ENCODE assay signal across 1 cellular context in the genomic region with DNA sequence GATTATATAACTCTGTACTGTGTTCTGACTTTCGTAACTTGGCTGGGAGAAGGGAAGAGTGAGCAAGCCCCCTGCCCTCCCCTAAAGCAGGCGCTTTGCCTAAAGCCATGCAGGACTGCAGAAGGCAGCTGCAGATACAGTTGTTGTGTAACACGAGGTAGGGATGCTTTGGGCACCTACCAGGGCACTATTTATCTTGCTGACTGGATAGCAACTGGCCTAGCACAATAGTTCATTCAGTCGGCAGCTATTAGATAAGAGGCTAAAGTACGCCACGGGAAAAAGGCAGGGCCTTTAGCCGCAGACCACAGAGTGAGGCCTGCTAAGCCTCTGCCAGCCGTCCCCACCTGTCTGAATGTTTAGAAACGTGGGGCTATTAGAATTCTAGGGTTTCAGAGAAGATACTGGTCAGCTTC.
TF ChIP-seq lines count a peak whose summit lies in the region.

No MANE protein-coding gene starts in this region.

TF ChIP-seq in HepG2, 621 proteins besides CTCF, POLR2A, EP300 and RAD21 (continued from another document and continues in another):
- TF ChIP-seq, protein P1, sequence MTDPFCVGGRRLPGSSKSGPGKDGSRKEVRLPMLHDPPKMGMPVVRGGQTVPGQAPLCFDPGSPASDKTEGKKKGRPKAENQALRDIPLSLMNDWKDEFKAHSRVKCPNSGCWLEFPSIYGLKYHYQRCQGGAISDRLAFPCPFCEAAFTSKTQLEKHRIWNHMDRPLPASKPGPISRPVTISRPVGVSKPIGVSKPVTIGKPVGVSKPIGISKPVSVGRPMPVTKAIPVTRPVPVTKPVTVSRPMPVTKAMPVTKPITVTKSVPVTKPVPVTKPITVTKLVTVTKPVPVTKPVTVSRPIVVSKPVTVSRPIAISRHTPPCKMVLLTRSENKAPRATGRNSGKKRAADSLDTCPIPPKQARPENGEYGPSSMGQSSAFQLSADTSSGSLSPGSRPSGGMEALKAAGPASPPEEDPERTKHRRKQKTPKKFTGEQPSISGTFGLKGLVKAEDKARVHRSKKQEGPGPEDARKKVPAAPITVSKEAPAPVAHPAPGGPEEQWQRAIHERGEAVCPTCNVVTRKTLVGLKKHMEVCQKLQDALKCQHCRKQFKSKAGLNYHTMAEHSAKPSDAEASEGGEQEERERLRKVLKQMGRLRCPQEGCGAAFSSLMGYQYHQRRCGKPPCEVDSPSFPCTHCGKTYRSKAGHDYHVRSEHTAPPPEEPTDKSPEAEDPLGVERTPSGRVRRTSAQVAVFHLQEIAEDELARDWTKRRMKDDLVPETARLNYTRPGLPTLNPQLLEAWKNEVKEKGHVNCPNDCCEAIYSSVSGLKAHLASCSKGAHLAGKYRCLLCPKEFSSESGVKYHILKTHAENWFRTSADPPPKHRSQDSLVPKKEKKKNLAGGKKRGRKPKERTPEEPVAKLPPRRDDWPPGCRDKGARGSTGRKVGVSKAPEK (CRISPR knock-in tag; IDR thresholded peaks at IDR 0.05; ENCODE audit: borderline replicate concordance): no peak
- TF ChIP-seq SYNCRIP (IDR thresholded peaks at IDR 0.05; ENCODE audit: insufficient read depth, low read depth, low read length): no peak
- TF ChIP-seq CENPX (CRISPR knock-in tag; IDR thresholded peaks at IDR 0.05): no peak
- TF ChIP-seq MAFK (conservative IDR thresholded peaks at IDR 0.05 in 1 of 2, IDR thresholded peaks at IDR 0.05 in 1 of 2; ENCODE audit: low read length in 2 of 2): peak; percentile 27 to 34; a peak in 3 of 4 replicates
- peak; percentile 43; the same call in 1 of the 2 replicates for TF ChIP-seq KDM4B (CRISPR knock-in tag; IDR thresholded peaks at IDR 0.05)
- TF ChIP-seq FOXA3 (CRISPR knock-in tag; IDR thresholded peaks at IDR 0.05): peak; percentile 79
- TF ChIP-seq, protein P2, sequence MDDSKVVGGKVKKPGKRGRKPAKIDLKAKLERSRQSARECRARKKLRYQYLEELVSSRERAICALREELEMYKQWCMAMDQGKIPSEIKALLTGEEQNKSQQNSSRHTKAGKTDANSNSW (CRISPR knock-in tag; IDR thresholded peaks at IDR 0.05; ENCODE audit: borderline replicate concordance): no peak
- TF ChIP-seq PHB2 (IDR thresholded peaks at IDR 0.05; ENCODE audit: partially characterized antibody): no peak
- no peak for TF ChIP-seq NR3C1 (CRISPR knock-in tag; IDR thresholded peaks at IDR 0.05)
- TF ChIP-seq WIZ (CRISPR knock-in tag; IDR thresholded peaks at IDR 0.05): no peak
- TF ChIP-seq, protein P3, sequence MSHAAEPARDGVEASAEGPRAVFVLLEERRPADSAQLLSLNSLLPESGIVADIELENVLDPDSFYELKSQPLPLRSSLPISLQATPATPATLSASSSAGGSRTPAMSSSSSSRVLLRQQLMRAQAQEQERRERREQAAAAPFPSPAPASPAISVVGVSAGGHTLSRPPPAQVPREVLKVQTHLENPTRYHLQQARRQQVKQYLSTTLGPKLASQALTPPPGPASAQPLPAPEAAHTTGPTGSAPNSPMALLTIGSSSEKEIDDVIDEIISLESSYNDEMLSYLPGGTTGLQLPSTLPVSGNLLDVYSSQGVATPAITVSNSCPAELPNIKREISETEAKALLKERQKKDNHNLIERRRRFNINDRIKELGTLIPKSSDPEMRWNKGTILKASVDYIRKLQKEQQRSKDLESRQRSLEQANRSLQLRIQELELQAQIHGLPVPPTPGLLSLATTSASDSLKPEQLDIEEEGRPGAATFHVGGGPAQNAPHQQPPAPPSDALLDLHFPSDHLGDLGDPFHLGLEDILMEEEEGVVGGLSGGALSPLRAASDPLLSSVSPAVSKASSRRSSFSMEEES (CRISPR knock-in tag; IDR thresholded peaks at IDR 0.05): peak; percentile 60; the same call in 1 of the 2 replicates
- TF ChIP-seq, protein P4, sequence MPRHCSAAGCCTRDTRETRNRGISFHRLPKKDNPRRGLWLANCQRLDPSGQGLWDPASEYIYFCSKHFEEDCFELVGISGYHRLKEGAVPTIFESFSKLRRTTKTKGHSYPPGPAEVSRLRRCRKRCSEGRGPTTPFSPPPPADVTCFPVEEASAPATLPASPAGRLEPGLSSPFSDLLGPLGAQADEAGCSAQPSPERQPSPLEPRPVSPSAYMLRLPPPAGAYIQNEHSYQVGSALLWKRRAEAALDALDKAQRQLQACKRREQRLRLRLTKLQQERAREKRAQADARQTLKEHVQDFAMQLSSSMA (CRISPR knock-in tag; IDR thresholded peaks at IDR 0.05): no peak
- TF ChIP-seq, protein P5, sequence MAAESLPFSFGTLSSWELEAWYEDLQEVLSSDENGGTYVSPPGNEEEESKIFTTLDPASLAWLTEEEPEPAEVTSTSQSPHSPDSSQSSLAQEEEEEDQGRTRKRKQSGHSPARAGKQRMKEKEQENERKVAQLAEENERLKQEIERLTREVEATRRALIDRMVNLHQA (CRISPR knock-in tag; IDR thresholded peaks at IDR 0.05): no peak
- no peak for TF ChIP-seq ZNF382 (CRISPR knock-in tag; IDR thresholded peaks at IDR 0.05; ENCODE audit: borderline replicate concordance)
- TF ChIP-seq HMGA1 (CRISPR knock-in tag; conservative IDR thresholded peaks at IDR 0.05): no peak
- TF ChIP-seq HDAC2 (CRISPR knock-in tag; IDR thresholded peaks at IDR 0.05): peak; percentile 96
- TF ChIP-seq ZNF619 (CRISPR knock-in tag; IDR thresholded peaks at IDR 0.05): no peak
- no peak for TF ChIP-seq NFIB (CRISPR knock-in tag; IDR thresholded peaks at IDR 0.05; ENCODE audit: borderline replicate concordance)
- TF ChIP-seq, protein P6, sequence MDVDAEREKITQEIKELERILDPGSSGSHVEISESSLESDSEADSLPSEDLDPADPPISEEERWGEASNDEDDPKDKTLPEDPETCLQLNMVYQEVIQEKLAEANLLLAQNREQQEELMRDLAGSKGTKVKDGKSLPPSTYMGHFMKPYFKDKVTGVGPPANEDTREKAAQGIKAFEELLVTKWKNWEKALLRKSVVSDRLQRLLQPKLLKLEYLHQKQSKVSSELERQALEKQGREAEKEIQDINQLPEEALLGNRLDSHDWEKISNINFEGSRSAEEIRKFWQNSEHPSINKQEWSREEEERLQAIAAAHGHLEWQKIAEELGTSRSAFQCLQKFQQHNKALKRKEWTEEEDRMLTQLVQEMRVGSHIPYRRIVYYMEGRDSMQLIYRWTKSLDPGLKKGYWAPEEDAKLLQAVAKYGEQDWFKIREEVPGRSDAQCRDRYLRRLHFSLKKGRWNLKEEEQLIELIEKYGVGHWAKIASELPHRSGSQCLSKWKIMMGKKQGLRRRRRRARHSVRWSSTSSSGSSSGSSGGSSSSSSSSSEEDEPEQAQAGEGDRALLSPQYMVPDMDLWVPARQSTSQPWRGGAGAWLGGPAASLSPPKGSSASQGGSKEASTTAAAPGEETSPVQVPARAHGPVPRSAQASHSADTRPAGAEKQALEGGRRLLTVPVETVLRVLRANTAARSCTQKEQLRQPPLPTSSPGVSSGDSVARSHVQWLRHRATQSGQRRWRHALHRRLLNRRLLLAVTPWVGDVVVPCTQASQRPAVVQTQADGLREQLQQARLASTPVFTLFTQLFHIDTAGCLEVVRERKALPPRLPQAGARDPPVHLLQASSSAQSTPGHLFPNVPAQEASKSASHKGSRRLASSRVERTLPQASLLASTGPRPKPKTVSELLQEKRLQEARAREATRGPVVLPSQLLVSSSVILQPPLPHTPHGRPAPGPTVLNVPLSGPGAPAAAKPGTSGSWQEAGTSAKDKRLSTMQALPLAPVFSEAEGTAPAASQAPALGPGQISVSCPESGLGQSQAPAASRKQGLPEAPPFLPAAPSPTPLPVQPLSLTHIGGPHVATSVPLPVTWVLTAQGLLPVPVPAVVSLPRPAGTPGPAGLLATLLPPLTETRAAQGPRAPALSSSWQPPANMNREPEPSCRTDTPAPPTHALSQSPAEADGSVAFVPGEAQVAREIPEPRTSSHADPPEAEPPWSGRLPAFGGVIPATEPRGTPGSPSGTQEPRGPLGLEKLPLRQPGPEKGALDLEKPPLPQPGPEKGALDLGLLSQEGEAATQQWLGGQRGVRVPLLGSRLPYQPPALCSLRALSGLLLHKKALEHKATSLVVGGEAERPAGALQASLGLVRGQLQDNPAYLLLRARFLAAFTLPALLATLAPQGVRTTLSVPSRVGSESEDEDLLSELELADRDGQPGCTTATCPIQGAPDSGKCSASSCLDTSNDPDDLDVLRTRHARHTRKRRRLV (CRISPR knock-in tag; IDR thresholded peaks at IDR 0.05): no peak
- TF ChIP-seq, protein P7, sequence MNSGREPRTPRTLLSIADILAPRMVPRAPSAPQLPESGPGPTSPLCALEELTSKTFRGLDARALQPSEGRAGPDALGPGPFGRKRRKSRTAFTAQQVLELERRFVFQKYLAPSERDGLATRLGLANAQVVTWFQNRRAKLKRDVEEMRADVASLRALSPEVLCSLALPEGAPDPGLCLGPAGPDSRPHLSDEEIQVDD (CRISPR knock-in tag; IDR thresholded peaks at IDR 0.05; ENCODE audit: borderline replicate concordance): no peak
- TF ChIP-seq IKZF1 (IDR thresholded peaks at IDR 0.05): no peak
- TF ChIP-seq, protein P8, sequence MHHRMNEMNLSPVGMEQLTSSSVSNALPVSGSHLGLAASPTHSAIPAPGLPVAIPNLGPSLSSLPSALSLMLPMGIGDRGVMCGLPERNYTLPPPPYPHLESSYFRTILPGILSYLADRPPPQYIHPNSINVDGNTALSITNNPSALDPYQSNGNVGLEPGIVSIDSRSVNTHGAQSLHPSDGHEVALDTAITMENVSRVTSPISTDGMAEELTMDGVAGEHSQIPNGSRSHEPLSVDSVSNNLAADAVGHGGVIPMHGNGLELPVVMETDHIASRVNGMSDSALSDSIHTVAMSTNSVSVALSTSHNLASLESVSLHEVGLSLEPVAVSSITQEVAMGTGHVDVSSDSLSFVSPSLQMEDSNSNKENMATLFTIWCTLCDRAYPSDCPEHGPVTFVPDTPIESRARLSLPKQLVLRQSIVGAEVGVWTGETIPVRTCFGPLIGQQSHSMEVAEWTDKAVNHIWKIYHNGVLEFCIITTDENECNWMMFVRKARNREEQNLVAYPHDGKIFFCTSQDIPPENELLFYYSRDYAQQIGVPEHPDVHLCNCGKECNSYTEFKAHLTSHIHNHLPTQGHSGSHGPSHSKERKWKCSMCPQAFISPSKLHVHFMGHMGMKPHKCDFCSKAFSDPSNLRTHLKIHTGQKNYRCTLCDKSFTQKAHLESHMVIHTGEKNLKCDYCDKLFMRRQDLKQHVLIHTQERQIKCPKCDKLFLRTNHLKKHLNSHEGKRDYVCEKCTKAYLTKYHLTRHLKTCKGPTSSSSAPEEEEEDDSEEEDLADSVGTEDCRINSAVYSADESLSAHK (CRISPR knock-in tag; IDR thresholded peaks at IDR 0.05; ENCODE audit: borderline replicate concordance): no peak
- TF ChIP-seq, protein P9, sequence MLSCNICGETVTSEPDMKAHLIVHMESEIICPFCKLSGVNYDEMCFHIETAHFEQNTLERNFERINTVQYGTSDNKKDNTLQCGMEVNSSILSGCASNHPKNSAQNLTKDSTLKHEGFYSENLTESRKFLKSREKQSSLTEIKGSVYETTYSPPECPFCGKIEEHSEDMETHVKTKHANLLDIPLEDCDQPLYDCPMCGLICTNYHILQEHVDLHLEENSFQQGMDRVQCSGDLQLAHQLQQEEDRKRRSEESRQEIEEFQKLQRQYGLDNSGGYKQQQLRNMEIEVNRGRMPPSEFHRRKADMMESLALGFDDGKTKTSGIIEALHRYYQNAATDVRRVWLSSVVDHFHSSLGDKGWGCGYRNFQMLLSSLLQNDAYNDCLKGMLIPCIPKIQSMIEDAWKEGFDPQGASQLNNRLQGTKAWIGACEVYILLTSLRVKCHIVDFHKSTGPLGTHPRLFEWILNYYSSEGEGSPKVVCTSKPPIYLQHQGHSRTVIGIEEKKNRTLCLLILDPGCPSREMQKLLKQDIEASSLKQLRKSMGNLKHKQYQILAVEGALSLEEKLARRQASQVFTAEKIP (CRISPR knock-in tag; IDR thresholded peaks at IDR 0.05; ENCODE audit: borderline replicate concordance): no peak
- no peak for TF ChIP-seq ZNF251 (CRISPR knock-in tag; IDR thresholded peaks at IDR 0.05)
- no peak for TF ChIP-seq ZNF678 (CRISPR knock-in tag; IDR thresholded peaks at IDR 0.05)
- TF ChIP-seq, protein P10, sequence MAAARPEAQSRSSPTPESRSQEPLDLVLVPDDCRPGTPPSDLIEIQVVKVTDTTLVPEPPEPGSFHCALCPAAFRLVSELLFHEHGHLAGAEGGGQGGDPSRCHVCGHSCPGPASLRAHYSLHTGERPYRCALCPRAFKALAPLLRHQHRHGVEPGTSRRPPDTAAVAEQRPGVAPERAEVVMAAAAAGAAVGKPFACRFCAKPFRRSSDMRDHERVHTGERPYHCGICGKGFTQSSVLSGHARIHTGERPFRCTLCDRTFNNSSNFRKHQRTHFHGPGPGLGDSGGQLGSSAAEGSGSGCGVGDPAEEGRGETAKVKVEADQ (CRISPR knock-in tag; IDR thresholded peaks at IDR 0.05; ENCODE audit: borderline replicate concordance): peak; percentile 66; the same call in 1 of the 2 replicates
- TF ChIP-seq, protein P11, sequence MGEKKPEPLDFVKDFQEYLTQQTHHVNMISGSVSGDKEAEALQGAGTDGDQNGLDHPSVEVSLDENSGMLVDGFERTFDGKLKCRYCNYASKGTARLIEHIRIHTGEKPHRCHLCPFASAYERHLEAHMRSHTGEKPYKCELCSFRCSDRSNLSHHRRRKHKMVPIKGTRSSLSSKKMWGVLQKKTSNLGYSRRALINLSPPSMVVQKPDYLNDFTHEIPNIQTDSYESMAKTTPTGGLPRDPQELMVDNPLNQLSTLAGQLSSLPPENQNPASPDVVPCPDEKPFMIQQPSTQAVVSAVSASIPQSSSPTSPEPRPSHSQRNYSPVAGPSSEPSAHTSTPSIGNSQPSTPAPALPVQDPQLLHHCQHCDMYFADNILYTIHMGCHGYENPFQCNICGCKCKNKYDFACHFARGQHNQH (CRISPR knock-in tag; IDR thresholded peaks at IDR 0.05): peak; percentile 73
- TF ChIP-seq ZNF577 (CRISPR knock-in tag; IDR thresholded peaks at IDR 0.05; ENCODE audit: borderline replicate concordance, low read depth): no peak
- TF ChIP-seq ZNF672 (CRISPR knock-in tag; IDR thresholded peaks at IDR 0.05): no peak
- no peak for TF ChIP-seq ZNF367 (CRISPR knock-in tag; IDR thresholded peaks at IDR 0.05; ENCODE audit: borderline replicate concordance)
- 0 out of 2 replicates have a peak, but pooled peaks have one; percentile 40 for TF ChIP-seq ATF7-NPFF (CRISPR knock-in tag; IDR thresholded peaks at IDR 0.05; ENCODE audit: low read depth)
- TF ChIP-seq ZNF143 (CRISPR knock-in tag; IDR thresholded peaks at IDR 0.05): no peak
